In genomic region chr18:79300382-79300781, GRCh38 we compare ENCODE assay signal across 26 cellular contexts.
DNase-seq lines count a peak whose midpoint lies in the region; ATAC-seq, FAIRE-seq and TF ChIP-seq lines count a peak whose summit lies in the region.
"Had no signal": no experiment of that assay in that cellular context is flagged by ENCODE, and none has a peak within 500 bp of the region (broad histone marks: within the 10 kb centered on the region; RNA-seq: fewer than 3 reads in every experiment).

No MANE protein-coding gene starts in this region.

- H4K20me1 ChIP-seq in H9 (ENCODE audit: control insufficient read depth, insufficient read depth, insufficient read length) = no peaks in the 10 kb centered on the region
- H4K20me1 ChIP-seq: BLaER1 had no signal

- no peak overlapping the region for H3K14ac ChIP-seq in H9 (ENCODE audit: insufficient read depth, low read length)

- no peak for FAIRE-seq in D721Med (lab: Jason Lieb, UNC)
- FAIRE-seq: GM12891 had no signal

- H2BK20ac ChIP-seq in H9 (ENCODE audit: low read depth, low read length, poor library complexity, severe bottlenecking) = no peak overlapping the region

- peaks cover 0 to 8% (median 3%) of the 10 kb centered on the region in 3 experiments; a peak in 3 of 7 replicates for H3K36me3 Mint-ChIP-seq in H9 (ENCODE audit: insufficient read depth in 1 of 3, low read depth in 3 of 3)

- no peaks in the 10 kb centered on the region for H3K9me3 ChIP-seq in H9 (ENCODE audit: control insufficient read depth, low read depth, low read length)
- H3K9me3 ChIP-seq: BLaER1, SJCRH30 had no signal

- no peak overlapping the region for H3K4me3 Mint-ChIP-seq in H9
- H3K4me3 Mint-ChIP-seq: CD4-positive, CD25-positive, alpha-beta regulatory T cell; IgD-negative memory B cell had no signal

- H3K23ac ChIP-seq in H9 (ENCODE audit: insufficient read length, low read depth, low read length) = no peak overlapping the region

- no peak overlapping the region for H4K91ac ChIP-seq in H9 (ENCODE audit: insufficient read length, low read depth, low read length)

- peak overlapping the region in 2 of 3 experiments; percentile 22 to 29; a peak in 1 of 7 replicates for H3K27ac Mint-ChIP-seq in H9
- H3K27ac Mint-ChIP-seq: IgD-negative memory B cell had no signal

- no peak overlapping the region for H3K4ac ChIP-seq in H9 (ENCODE audit: low read depth, low read length)

- H3K18ac ChIP-seq in H9 (ENCODE audit: insufficient read length, low read depth, low read length) = no peak overlapping the region

- no peak overlapping the region for H2AFZ ChIP-seq in H9 (ENCODE audit: low read length)
- H2AFZ ChIP-seq: PC-9 had no signal

- H3K9ac ChIP-seq in H9 (ENCODE audit: extremely low read depth, insufficient read length, low read length) = no peak overlapping the region
- H3K9ac ChIP-seq: BLaER1, KMS-11 had no signal

- no peak overlapping the region for H2BK5ac ChIP-seq in H9 (ENCODE audit: insufficient read length, low read length)

- no peaks in the 10 kb centered on the region for H3K79me2 ChIP-seq in H9 (ENCODE audit: insufficient read depth, low read length)

- no peak for DNase-seq in H9
- DNase-seq in foreskin keratinocyte = no peak
- DNase-seq in medulla oblongata (ENCODE audit: extremely low spot score) = peak; percentile 64
- DNase-seq in substantia nigra (lab: John Stamatoyannopoulos, UW) = peak in 18 of 49 donors; percentile 16 to 67 (median 49)
- no peak for DNase-seq in D721Med (ENCODE audit: insufficient read length, low spot score)
- DNase-seq in glomerular visceral epithelial cell (ENCODE audit: extremely low spot score) = no peak
- no peak for DNase-seq in NCI-H2107 (lab: John Stamatoyannopoulos, UW)
- DNase-seq: CD4-positive, CD25-positive, alpha-beta regulatory T cell; EL; GDM1; NCI-H1092; NCI-H1436; NCI-H187 treated with DMSO at 0.1 percent for 48 hours; NCI-H446 treated with DMSO at 0.1 percent for 48 hours; NCI-H526; NCI-H82; NK-92 treated with Interleukin-12 subunit alpha and Interleukin-12 subunit beta, amount 100 ng/mL, for 24 hours; PC-9; SJCRH30 had no signal

- H3K27ac ChIP-seq in H9 (ENCODE audit: insufficient read length, low read depth, low read length) = no peak overlapping the region
- no peak overlapping the region for H3K27ac ChIP-seq in foreskin keratinocyte
- peak overlapping the region; percentile 6 for H3K27ac ChIP-seq in substantia nigra (ENCODE audit: low read depth, low read length, poor library complexity, severe bottlenecking)
- H3K27ac ChIP-seq: BLaER1, HL-60, KMS-11, PC-9, SJCRH30 had no signal

- no peaks in the 10 kb centered on the region for H3K9me3 Mint-ChIP-seq in H9
- H3K9me3 Mint-ChIP-seq: IgD-negative memory B cell had no signal

- H2BK120ac ChIP-seq in H9 (ENCODE audit: low read depth, low read length, poor library complexity, severe bottlenecking) = no peak overlapping the region

- H3K27me3 ChIP-seq in H9 (ENCODE audit: insufficient read depth, low read length) (no peaks in the 10 kb centered on the region), foreskin keratinocyte (no peaks in the 10 kb centered on the region)
- H3K27me3 ChIP-seq: BLaER1, SJCRH30 had no signal

- H3K4me2 ChIP-seq in H9 (ENCODE audit: insufficient read depth, insufficient read length, low read length) = no peak overlapping the region
- H3K4me2 ChIP-seq: BLaER1, KMS-11, PC-9 had no signal

- H3K79me1 ChIP-seq in H9 (ENCODE audit: insufficient read depth, low read depth, low read length, poor library complexity, severe bottlenecking) = no peaks in the 10 kb centered on the region

- no peaks in the 10 kb centered on the region for H3K27me3 Mint-ChIP-seq in H9 (ENCODE audit: low read depth)
- H3K27me3 Mint-ChIP-seq: CD4-positive, CD25-positive, alpha-beta regulatory T cell; IgD-negative memory B cell had no signal

- no peak overlapping the region for H4K5ac ChIP-seq in H9 (ENCODE audit: insufficient read length, low read depth, low read length)

- no peak overlapping the region for H4K8ac ChIP-seq in H9 (replicated peaks; ENCODE audit: insufficient read length, low read depth, low read length)

- H3K4me1 ChIP-seq in H9 (ENCODE audit: insufficient read depth, low read length) (no peaks in the 10 kb centered on the region), foreskin keratinocyte (no peaks in the 10 kb centered on the region)
- H3K4me1 ChIP-seq: BLaER1, SJCRH30 had no signal

- ATAC-seq in foreskin keratinocyte = peak; percentile 10
- ATAC-seq: Right ventricle myocardium inferior, SK-N-SH treated with all-trans-retinoic acid at 6 μM for 48 hours had no signal

- H3T11ph ChIP-seq in H9 (ENCODE audit: low read length) = no peak overlapping the region

- H2BK12ac ChIP-seq in H9 (ENCODE audit: insufficient read length, low read depth, low read length) = no peak overlapping the region

- no peak overlapping the region for H3K56ac ChIP-seq in H9 (ENCODE audit: insufficient read length, low read depth, low read length)

- TF ChIP-seq CTCF in H9 (conservative IDR thresholded peaks at IDR 0.05) = no peak
- TF ChIP-seq CTCF in foreskin keratinocyte (conservative IDR thresholded peaks at IDR 0.05) = no peak
- no peak for TF ChIP-seq CTCF in D721Med (IDR thresholded peaks at IDR 0.05; ENCODE audit: insufficient read depth, missing control alignments)

- no CpG with 5 or more reads among the region's 9 CpGs for WGBS in H9 (ENCODE audit: extremely low coverage, insufficient read length, low lambda C conversion rate)

- H2BK15ac ChIP-seq in H9 (ENCODE audit: low read depth, low read length) = no peak overlapping the region

- no peaks in the 10 kb centered on the region for H3K23me2 ChIP-seq in H9 (ENCODE audit: insufficient read length, low read depth, low read length, poor library complexity, severe bottlenecking)

- no peak overlapping the region for H2AK5ac ChIP-seq in H9 (ENCODE audit: insufficient read length, low read length)

- H3K4me1 Mint-ChIP-seq in H9 = peaks cover 5 to 6% of the 10 kb centered on the region in 2 experiments
